1 cellular context compared by ENCODE assay signal in the genomic region with DNA sequence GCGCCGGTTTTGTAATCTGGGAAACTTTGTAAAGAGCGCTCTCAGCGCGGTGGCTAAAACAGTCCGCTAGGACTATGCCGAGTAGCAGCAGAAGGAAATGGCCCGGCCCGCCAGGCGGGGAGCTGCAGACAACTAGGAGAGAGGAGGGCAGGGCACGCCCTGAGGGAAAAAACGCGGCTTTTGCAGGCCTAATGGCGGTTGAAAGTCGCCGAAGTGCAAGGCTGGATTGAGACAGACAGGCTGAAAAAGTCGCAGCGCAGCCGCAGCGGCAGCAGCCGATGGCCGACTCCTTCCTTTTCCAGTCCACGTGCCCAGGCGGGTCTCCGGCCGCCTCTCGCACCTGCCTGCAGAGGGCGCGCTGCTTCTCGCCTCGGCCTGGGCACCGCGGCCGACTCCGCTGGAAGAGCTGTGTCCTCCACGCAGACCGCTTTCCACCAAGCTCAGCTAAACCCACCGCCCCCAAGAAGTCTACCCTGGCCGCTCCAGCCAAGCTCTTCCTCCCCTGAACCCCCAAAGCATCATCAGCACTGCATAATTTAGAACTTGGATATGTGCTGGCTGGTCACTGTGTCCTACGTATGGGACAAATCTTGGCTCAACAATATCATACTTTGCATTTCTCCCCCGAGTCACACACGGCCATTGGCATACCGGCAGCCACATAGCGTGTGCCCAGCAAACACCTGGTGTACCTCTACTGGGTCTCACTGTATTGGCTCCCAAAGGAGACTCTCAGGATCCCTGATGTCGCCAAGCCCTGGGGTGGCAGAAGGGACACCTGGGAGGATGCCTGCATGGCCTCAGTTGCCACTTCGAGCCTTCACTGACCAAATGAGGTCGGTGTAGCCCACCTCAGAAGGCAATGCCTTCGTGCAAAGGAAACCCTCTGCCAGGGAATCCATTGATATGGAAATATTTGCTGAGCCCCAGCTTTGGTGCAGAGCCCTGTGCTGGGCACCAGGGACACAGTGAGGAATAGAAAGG.
A peak's percentile ranks its signal among the peaks of the same experiment; 100 is the strongest.
TF ChIP-seq lines count a peak whose summit lies in the region.

No MANE protein-coding gene starts in this region.

TF ChIP-seq in GM12878, 131 proteins besides CTCF, POLR2A, EP300 and RAD21 (continued from another document and continues in another):
- TF ChIP-seq, protein P1, sequence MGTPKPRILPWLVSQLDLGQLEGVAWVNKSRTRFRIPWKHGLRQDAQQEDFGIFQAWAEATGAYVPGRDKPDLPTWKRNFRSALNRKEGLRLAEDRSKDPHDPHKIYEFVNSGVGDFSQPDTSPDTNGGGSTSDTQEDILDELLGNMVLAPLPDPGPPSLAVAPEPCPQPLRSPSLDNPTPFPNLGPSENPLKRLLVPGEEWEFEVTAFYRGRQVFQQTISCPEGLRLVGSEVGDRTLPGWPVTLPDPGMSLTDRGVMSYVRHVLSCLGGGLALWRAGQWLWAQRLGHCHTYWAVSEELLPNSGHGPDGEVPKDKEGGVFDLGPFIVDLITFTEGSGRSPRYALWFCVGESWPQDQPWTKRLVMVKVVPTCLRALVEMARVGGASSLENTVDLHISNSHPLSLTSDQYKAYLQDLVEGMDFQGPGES (IDR thresholded peaks at IDR 0.05) = no peak
- TF ChIP-seq ZNF384 (IDR thresholded peaks at IDR 0.05; ENCODE audit: borderline replicate concordance, low read depth, low read length) (no peak), KAT2A (conservative IDR thresholded peaks at IDR 0.05; ENCODE audit: control insufficient read depth, low read depth, low read length) (no peak), SMAD1 (IDR thresholded peaks at IDR 0.05; ENCODE audit: low read depth, partially characterized antibody) (no peak), E4F1 (IDR thresholded peaks at IDR 0.05; ENCODE audit: borderline replicate concordance, partially characterized antibody) (no peak), ZNF687 (IDR thresholded peaks at IDR 0.05) (peak; percentile 50; the same call in 1 of the 2 replicates), BCL11A (IDR thresholded peaks at IDR 0.05; ENCODE audit: low read depth, low read length) (no peak), MYC (IDR thresholded peaks at IDR 0.05; ENCODE audit: insufficient read depth, insufficient read length, insufficient replicate concordance, low read length, severe bottlenecking) (peak; percentile 66), MTA2 (IDR thresholded peaks at IDR 0.05; ENCODE audit: low read depth) (no peak), ASH2L (IDR thresholded peaks at IDR 0.05; ENCODE audit: borderline replicate concordance, low read depth) (no peak), SREBF2 (IDR thresholded peaks at IDR 0.05; ENCODE audit: low read length) (no peak), IRF5 (IDR thresholded peaks at IDR 0.05; ENCODE audit: borderline replicate concordance) (no peak), TCF3 (IDR thresholded peaks at IDR 0.05; ENCODE audit: borderline replicate concordance, insufficient read depth, low read depth, low read length) (no peak), RELB (IDR thresholded peaks at IDR 0.05; ENCODE audit: low read depth) (no peak), CREB1 (IDR thresholded peaks at IDR 0.05; ENCODE audit: low read depth) (no peak), BMI1 (IDR thresholded peaks at IDR 0.05; ENCODE audit: borderline replicate concordance) (no peak), E2F8 (IDR thresholded peaks at IDR 0.05; ENCODE audit: low read depth, partially characterized antibody) (no peak), RFX5 (IDR thresholded peaks at IDR 0.05; ENCODE audit: low read depth, low read length) (no peak), ZBED1 (IDR thresholded peaks at IDR 0.05; ENCODE audit: borderline replicate concordance) (no peak), DPF2 (IDR thresholded peaks at IDR 0.05) (no peak), RAD51 (IDR thresholded peaks at IDR 0.05) (no peak), ZSCAN29 (IDR thresholded peaks at IDR 0.05) (no peak), ZNF622 (IDR thresholded peaks at IDR 0.05) (no peak), IKZF1 (conservative IDR thresholded peaks at IDR 0.05) (peak; percentile 41), FOS (IDR thresholded peaks at IDR 0.05; ENCODE audit: borderline replicate concordance, extremely low read depth, insufficient read length) (no peak), MYB (IDR thresholded peaks at IDR 0.05; ENCODE audit: borderline replicate concordance, low read depth, low read length) (no peak), TBL1XR1 (IDR thresholded peaks at IDR 0.05; ENCODE audit: low read depth, low read length) (no peak), NR2C1 (IDR thresholded peaks at IDR 0.05) (no peak), TAF1 (IDR thresholded peaks at IDR 0.05; ENCODE audit: borderline replicate concordance, low read depth, low read length) (peak; percentile 19; the same call in 1 of the 2 replicates), JUNB (IDR thresholded peaks at IDR 0.05) (no peak), POLR2AphosphoS5 (IDR thresholded peaks at IDR 0.05; ENCODE audit: low read length) (no peak), ESRRA (IDR thresholded peaks at IDR 0.05; ENCODE audit: low read length) (no peak), KDM1A (IDR thresholded peaks at IDR 0.05; ENCODE audit: borderline replicate concordance) (no peak), NFIC (IDR thresholded peaks at IDR 0.05; ENCODE audit: low read depth, low read length) (no peak), BACH1 (IDR thresholded peaks at IDR 0.05; ENCODE audit: borderline replicate concordance) (no peak), POU2F2 (IDR thresholded peaks at IDR 0.05; ENCODE audit: borderline replicate concordance, low read depth, low read length) (no peak), YBX1 (IDR thresholded peaks at IDR 0.05) (no peak), BRCA1 (IDR thresholded peaks at IDR 0.05; ENCODE audit: low read depth, low read length) (no peak), TCF12 (IDR thresholded peaks at IDR 0.05; ENCODE audit: low read depth, low read length) (no peak)
- TF ChIP-seq, protein P2, sequence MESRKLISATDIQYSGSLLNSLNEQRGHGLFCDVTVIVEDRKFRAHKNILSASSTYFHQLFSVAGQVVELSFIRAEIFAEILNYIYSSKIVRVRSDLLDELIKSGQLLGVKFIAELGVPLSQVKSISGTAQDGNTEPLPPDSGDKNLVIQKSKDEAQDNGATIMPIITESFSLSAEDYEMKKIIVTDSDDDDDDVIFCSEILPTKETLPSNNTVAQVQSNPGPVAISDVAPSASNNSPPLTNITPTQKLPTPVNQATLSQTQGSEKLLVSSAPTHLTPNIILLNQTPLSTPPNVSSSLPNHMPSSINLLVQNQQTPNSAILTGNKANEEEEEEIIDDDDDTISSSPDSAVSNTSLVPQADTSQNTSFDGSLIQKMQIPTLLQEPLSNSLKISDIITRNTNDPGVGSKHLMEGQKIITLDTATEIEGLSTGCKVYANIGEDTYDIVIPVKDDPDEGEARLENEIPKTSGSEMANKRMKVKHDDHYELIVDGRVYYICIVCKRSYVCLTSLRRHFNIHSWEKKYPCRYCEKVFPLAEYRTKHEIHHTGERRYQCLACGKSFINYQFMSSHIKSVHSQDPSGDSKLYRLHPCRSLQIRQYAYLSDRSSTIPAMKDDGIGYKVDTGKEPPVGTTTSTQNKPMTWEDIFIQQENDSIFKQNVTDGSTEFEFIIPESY (IDR thresholded peaks at IDR 0.05) = 0 out of 2 replicates have a peak, but pooled peaks have one; percentile 39
- TF ChIP-seq, protein P3, sequence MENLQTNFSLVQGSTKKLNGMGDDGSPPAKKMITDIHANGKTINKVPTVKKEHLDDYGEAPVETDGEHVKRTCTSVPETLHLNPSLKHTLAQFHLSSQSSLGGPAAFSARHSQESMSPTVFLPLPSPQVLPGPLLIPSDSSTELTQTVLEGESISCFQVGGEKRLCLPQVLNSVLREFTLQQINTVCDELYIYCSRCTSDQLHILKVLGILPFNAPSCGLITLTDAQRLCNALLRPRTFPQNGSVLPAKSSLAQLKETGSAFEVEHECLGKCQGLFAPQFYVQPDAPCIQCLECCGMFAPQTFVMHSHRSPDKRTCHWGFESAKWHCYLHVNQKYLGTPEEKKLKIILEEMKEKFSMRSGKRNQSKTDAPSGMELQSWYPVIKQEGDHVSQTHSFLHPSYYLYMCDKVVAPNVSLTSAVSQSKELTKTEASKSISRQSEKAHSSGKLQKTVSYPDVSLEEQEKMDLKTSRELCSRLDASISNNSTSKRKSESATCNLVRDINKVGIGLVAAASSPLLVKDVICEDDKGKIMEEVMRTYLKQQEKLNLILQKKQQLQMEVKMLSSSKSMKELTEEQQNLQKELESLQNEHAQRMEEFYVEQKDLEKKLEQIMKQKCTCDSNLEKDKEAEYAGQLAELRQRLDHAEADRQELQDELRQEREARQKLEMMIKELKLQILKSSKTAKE (IDR thresholded peaks at IDR 0.05; ENCODE audit: low read depth, poor library complexity, severe bottlenecking) = no peak
